ENCODE assay signal across 1 cellular context in genomic region chr3:46580675-46581074, GRCh38.
TF ChIP-seq lines count a peak whose summit lies in the region.

No MANE protein-coding gene starts in this region.

TF ChIP-seq in H1, 55 proteins besides CTCF, POLR2A, EP300 and RAD21:
- TF ChIP-seq FOSL1 (IDR thresholded peaks at IDR 0.05; ENCODE audit: insufficient read depth, low read depth, low read length) (no peak), KDM5A (IDR thresholded peaks at IDR 0.05; ENCODE audit: low read length) (no peak), BRCA1 (IDR thresholded peaks at IDR 0.05; ENCODE audit: low read depth, low read length) (no peak), ZNF274 (IDR thresholded peaks at IDR 0.05; ENCODE audit: borderline replicate concordance, extremely low read depth, low read length) (no peak), JUN (IDR thresholded peaks at IDR 0.05; ENCODE audit: low read depth, low read length) (no peak), CTBP2 (IDR thresholded peaks at IDR 0.05; ENCODE audit: borderline replicate concordance, insufficient read depth, insufficient read length, low read length) (no peak), CREB1 (IDR thresholded peaks at IDR 0.05) (no peak), SP1 (IDR thresholded peaks at IDR 0.05; ENCODE audit: low read depth, low read length) (no peak), E2F6 (IDR thresholded peaks at IDR 0.05) (no peak), SIX5 (IDR thresholded peaks at IDR 0.05; ENCODE audit: low read depth, low read length) (no peak), RXRA (IDR thresholded peaks at IDR 0.05; ENCODE audit: insufficient read depth, low read depth, low read length) (no peak)
